Comparison of ENCODE assay signal across 10 cellular contexts in genomic region chr12:810635-811415, GRCh38.
DNase-seq lines count a peak whose midpoint lies in the region; ATAC-seq and TF ChIP-seq lines count a peak whose summit lies in the region.
"Had no signal": no experiment of that assay in that cellular context is flagged by ENCODE, and none has a peak within 500 bp of the region (broad histone marks: within the 10 kb centered on the region; RNA-seq: fewer than 3 reads in every experiment).

No MANE protein-coding gene starts in this region.

- ATAC-seq in HG02759 (IDR thresholded peaks at IDR 0.05; ENCODE audit: unreplicated experiment) (peak; percentile 63), GM19455 (IDR thresholded peaks at IDR 0.05; ENCODE audit: unreplicated experiment) (no peak), GM18858 (IDR thresholded peaks at IDR 0.05; ENCODE audit: unreplicated experiment) (no peak)

- in situ Hi-C loops in GM13976 (cut with MboI; ENCODE audit: low sequenced_read_pairs, unreplicated experiment): loop anchor here (10.0 kb wide), 3 partner anchors 134 to 284 kb away; partner anchors contain the start of gene RAD52

- peak; percentile 64 for DNase-seq in GM13976 (ENCODE audit: low spot score)
- peak; percentile 59 for DNase-seq in activated naive CD4-positive, alpha-beta T cell treated with anti-CD3 and anti-CD28 coated beads, Interleukin-2, amount 50 U/mL, for 16 hours
- peak; percentile 30 to 45 for DNase-seq in stimulated activated CD4-positive, alpha-beta T cell treated with anti-CD3 and anti-CD28 coated beads, Interleukin-15, amount 100 ng/mL, for 48 hours (ENCODE audit: low read depth in 2 of 2)
- no peak for DNase-seq in NCI-H1105 treated with DMSO at 0.1 percent for 48 hours (lab: John Stamatoyannopoulos, UW)
- DNase-seq: HFFc6, PC-9, uterus had no signal

- no peak for TF ChIP-seq CTCF in GM13976 (IDR thresholded peaks at IDR 0.05; ENCODE audit: borderline replicate concordance, control extremely low read depth, extremely low read depth, insufficient read depth, missing control alignments)
